In the genomic region with DNA sequence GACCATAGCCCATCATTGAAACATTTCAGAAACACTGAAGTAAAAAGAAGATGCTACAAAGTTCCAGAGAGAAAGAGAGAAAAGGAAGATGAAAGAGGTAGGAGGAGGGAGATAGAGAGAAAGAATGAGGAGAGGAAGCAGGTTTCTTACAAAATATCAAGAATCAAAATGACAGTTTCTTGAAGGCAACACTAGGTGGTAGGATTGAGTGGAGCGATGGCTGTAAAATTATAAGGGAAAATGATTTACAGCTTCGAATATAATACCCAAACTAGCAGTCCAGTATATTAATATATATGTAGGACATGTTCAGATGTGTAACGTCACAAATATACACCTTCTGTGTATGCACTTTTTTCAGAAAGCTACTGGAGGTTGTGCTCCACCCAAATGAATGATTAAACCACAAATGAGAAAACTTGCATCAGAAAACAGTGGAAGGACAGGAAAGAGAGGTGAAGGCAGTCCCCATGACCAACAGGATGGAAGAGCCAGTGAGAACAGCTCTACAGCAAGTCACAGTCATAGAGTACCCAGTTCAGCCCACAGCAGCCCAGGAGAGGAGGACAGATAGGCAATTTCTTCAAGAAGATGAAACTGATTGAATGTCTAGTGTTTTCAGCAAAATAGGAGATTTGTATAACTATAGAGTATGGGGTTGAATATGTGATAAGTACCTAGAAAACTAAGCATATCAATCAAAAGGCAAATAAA, we compare ENCODE assay signal across 1 cellular context.
TF ChIP-seq lines count a peak whose summit lies in the region.

No MANE protein-coding gene starts in this region.

TF ChIP-seq in GM23338, 12 proteins besides CTCF, POLR2A, EP300 and RAD21 (continued from another document):
- TF ChIP-seq, protein P1, sequence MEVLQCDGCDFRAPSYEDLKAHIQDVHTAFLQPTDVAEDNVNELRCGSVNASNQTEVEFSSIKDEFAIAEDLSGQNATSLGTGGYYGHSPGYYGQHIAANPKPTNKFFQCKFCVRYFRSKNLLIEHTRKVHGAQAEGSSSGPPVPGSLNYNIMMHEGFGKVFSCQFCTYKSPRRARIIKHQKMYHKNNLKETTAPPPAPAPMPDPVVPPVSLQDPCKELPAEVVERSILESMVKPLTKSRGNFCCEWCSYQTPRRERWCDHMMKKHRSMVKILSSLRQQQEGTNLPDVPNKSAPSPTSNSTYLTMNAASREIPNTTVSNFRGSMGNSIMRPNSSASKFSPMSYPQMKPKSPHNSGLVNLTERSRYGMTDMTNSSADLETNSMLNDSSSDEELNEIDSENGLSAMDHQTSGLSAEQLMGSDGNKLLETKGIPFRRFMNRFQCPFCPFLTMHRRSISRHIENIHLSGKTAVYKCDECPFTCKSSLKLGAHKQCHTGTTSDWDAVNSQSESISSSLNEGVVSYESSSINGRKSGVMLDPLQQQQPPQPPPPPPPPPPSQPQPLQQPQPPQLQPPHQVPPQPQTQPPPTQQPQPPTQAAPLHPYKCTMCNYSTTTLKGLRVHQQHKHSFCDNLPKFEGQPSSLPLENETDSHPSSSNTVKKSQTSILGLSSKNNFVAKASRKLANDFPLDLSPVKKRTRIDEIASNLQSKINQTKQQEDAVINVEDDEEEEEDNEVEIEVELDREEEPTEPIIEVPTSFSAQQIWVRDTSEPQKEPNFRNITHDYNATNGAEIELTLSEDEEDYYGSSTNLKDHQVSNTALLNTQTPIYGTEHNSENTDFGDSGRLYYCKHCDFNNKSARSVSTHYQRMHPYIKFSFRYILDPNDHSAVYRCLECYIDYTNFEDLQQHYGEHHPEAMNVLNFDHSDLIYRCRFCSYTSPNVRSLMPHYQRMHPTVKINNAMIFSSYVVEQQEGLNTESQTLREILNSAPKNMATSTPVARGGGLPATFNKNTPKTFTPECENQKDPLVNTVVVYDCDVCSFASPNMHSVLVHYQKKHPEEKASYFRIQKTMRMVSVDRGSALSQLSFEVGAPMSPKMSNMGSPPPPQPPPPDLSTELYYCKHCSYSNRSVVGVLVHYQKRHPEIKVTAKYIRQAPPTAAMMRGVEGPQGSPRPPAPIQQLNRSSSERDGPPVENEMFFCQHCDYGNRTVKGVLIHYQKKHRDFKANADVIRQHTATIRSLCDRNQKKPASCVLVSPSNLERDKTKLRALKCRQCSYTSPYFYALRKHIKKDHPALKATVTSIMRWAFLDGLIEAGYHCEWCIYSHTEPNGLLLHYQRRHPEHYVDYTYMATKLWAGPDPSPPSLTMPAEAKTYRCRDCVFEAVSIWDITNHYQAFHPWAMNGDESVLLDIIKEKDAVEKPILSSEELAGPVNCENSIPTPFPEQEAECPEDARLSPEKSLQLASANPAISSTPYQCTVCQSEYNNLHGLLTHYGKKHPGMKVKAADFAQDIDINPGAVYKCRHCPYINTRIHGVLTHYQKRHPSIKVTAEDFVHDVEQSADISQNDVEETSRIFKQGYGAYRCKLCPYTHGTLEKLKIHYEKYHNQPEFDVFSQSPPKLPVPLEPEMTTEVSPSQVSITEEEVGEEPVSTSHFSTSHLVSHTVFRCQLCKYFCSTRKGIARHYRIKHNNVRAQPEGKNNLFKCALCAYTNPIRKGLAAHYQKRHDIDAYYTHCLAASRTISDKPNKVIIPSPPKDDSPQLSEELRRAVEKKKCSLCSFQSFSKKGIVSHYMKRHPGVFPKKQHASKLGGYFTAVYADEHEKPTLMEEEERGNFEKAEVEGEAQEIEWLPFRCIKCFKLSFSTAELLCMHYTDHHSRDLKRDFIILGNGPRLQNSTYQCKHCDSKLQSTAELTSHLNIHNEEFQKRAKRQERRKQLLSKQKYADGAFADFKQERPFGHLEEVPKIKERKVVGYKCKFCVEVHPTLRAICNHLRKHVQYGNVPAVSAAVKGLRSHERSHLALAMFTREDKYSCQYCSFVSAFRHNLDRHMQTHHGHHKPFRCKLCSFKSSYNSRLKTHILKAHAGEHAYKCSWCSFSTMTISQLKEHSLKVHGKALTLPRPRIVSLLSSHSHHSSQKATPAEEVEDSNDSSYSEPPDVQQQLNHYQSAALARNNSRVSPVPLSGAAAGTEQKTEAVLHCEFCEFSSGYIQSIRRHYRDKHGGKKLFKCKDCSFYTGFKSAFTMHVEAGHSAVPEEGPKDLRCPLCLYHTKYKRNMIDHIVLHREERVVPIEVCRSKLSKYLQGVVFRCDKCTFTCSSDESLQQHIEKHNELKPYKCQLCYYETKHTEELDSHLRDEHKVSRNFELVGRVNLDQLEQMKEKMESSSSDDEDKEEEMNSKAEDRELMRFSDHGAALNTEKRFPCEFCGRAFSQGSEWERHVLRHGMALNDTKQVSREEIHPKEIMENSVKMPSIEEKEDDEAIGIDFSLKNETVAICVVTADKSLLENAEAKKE (CRISPR knock-in tag; IDR thresholded peaks at IDR 0.05) = no peak
- no peak for TF ChIP-seq CREB1 (CRISPR knock-in tag; IDR thresholded peaks at IDR 0.05; ENCODE audit: low read depth)
- TF ChIP-seq EZH2phosphoT487 (IDR thresholded peaks at IDR 0.05; ENCODE audit: unreplicated experiment) = no peak
- TF ChIP-seq, protein P2, sequence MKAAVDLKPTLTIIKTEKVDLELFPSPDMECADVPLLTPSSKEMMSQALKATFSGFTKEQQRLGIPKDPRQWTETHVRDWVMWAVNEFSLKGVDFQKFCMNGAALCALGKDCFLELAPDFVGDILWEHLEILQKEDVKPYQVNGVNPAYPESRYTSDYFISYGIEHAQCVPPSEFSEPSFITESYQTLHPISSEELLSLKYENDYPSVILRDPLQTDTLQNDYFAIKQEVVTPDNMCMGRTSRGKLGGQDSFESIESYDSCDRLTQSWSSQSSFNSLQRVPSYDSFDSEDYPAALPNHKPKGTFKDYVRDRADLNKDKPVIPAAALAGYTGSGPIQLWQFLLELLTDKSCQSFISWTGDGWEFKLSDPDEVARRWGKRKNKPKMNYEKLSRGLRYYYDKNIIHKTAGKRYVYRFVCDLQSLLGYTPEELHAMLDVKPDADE (IDR thresholded peaks at IDR 0.05) = no peak
- TF ChIP-seq ZNF331 (CRISPR knock-in tag; IDR thresholded peaks at IDR 0.05; ENCODE audit: low read depth) = no peak
